ENCODE assay signal across 8 cellular contexts in genomic region chr2:9423100-9423921, GRCh38. TPM values are rescaled to one million over a fixed set of nuclear protein-coding genes. Genes with fewer than 3 reads are reported as not detected.
A peak's percentile ranks its signal among the peaks of the same experiment; 100 is the strongest.
DNase-seq lines count a peak whose midpoint lies in the region; ATAC-seq and TF ChIP-seq lines count a peak whose summit lies in the region.

TSS of gene CPSF3 (plus strand) at chr2:9423654. CDS start at chr2:9423774, 120 bp downstream.
TSS of gene ITGB1BP1 (minus strand) at chr2:9423528. CDS start at chr2:9418697, 4,831 bp downstream.

- TF ChIP-seq POLR2A in tibial nerve (IDR thresholded peaks at IDR 0.05): peak; percentile 65 to 92

- peak; percentile 80 to 93 for TF ChIP-seq EP300 in tibial nerve (IDR thresholded peaks at IDR 0.05)

- no peaks in the 10 kb centered on the region for H3K36me3 ChIP-seq in parathyroid adenoma (ENCODE audit: control insufficient read depth, insufficient read depth, low read length)
- H3K36me3 ChIP-seq in tibial nerve: peaks cover 0 to 1% (median 0%) of the 10 kb centered on the region in 3 donors

- H3K27me3 ChIP-seq in parathyroid adenoma (ENCODE audit: control insufficient read depth, insufficient read depth, low read length) (no peaks in the 10 kb centered on the region), tibial nerve (no peaks in the 10 kb centered on the region)

- DNase-seq in GM12865 (ENCODE audit: low read depth) (peak; percentile 99), NCI-H1417 treated with DMSO at 0.1 percent for 48 hours (lab: John Stamatoyannopoulos, UW) (peak; percentile 94), SW480 (ENCODE audit: low spot score) (peak; percentile 97), Right ventricle myocardium superior (peak; percentile 98), tibial nerve (ENCODE audit: low spot score in 2 of 2) (peak; percentile 92)
- DNase-seq in activated naive CD8-positive, alpha-beta T cell treated with anti-CD3 and anti-CD28 coated beads, Interleukin-2, amount 50 U/mL, for 24 hours: peak; percentile 98

- peak within 1 kb of the TSS; percentile 87 for H3K27ac Mint-ChIP-seq in activated naive CD8-positive, alpha-beta T cell treated with anti-CD3 and anti-CD28 coated beads, Interleukin-2, amount 50 U/mL, for 24 hours

- no peak within 1 kb of the TSS for H3K4me3 Mint-ChIP-seq in activated naive CD8-positive, alpha-beta T cell treated with anti-CD3 and anti-CD28 coated beads, Interleukin-2, amount 50 U/mL, for 24 hours

- peaks cover 36% of the 10 kb centered on the region for H3K4me1 Mint-ChIP-seq in activated naive CD8-positive, alpha-beta T cell treated with anti-CD3 and anti-CD28 coated beads, Interleukin-2, amount 50 U/mL, for 24 hours

- H3K9ac ChIP-seq in parathyroid adenoma: peak within 1 kb of the TSS; percentile 10

- H3K9me3 ChIP-seq in parathyroid adenoma (ENCODE audit: control insufficient read depth, low read length): no peaks in the 10 kb centered on the region
- no peaks in the 10 kb centered on the region for H3K9me3 ChIP-seq in tibial nerve

- peaks cover 16% of the 10 kb centered on the region for H3K36me3 Mint-ChIP-seq in activated naive CD8-positive, alpha-beta T cell treated with anti-CD3 and anti-CD28 coated beads, Interleukin-2, amount 50 U/mL, for 24 hours (ENCODE audit: low read depth)

- H3K27me3 Mint-ChIP-seq in activated naive CD8-positive, alpha-beta T cell treated with anti-CD3 and anti-CD28 coated beads, Interleukin-2, amount 50 U/mL, for 24 hours: no peaks in the 10 kb centered on the region

- ATAC-seq in HG02763 (IDR thresholded peaks at IDR 0.05; ENCODE audit: unreplicated experiment) (peak; percentile 80), Right ventricle myocardium superior (ENCODE audit: poor library complexity) (peak; percentile 98)
- ATAC-seq in activated naive CD8-positive, alpha-beta T cell treated with anti-CD3 and anti-CD28 coated beads, Interleukin-2, amount 50 U/mL, for 24 hours: peak; percentile 88

- H3K4me2 ChIP-seq in parathyroid adenoma (ENCODE audit: low read length): peak within 1 kb of the TSS; percentile 72

- peak within 1 kb of the TSS; percentile 71 for H2AFZ ChIP-seq in parathyroid adenoma

- H3K4me1 ChIP-seq in parathyroid adenoma (peaks cover 7% of the 10 kb centered on the region), tibial nerve (peaks cover 0 to 63% (median 22%) of the 10 kb centered on the region in 4 donors)

- H3K79me2 ChIP-seq in parathyroid adenoma: peaks cover 23% of the 10 kb centered on the region

- intact Hi-C loops in Right ventricle myocardium superior (cut with DNase I): loop anchor here (5.0 to 10.0 kb wide), 2 partner anchors 219 to 281 kb away; partner anchors contain the start of gene ASAP2

- peak within 1 kb of the TSS; percentile 95 for H3K4me3 ChIP-seq in GM12865 (ENCODE audit: low read depth, low read length)
- peak within 1 kb of the TSS; percentile 84 for H3K4me3 ChIP-seq in parathyroid adenoma (ENCODE audit: low read depth, low read length)
- H3K4me3 ChIP-seq in tibial nerve: peak within 1 kb of the TSS; percentile 67 to 97 (median 80)

- H3K27ac ChIP-seq in parathyroid adenoma: peak within 1 kb of the TSS; percentile 65
- H3K27ac ChIP-seq in tibial nerve: peak within 1 kb of the TSS; percentile 87 to 98 (median 95)

- 0 to 1% methylated on average over 38 to 50 of the region's 91 CpGs for WGBS in tibial nerve, 2 donors

- H3K9me3 Mint-ChIP-seq in activated naive CD8-positive, alpha-beta T cell treated with anti-CD3 and anti-CD28 coated beads, Interleukin-2, amount 50 U/mL, for 24 hours: no peaks in the 10 kb centered on the region

- no peak for TF ChIP-seq CTCF in GM12865 (IDR thresholded peaks at IDR 0.05; ENCODE audit: insufficient read depth, low read depth, low read length, missing control alignments)
- no peak for TF ChIP-seq CTCF in parathyroid adenoma (IDR thresholded peaks at IDR 0.05)
- peak in 3 of 5 experiments; percentile 13 to 85 (median 63) for TF ChIP-seq CTCF in tibial nerve (IDR thresholded peaks at IDR 0.05)

RNA-seq across cellular contexts. Expression of gene CPSF3, which starts in this region (rescaled TPM):
- total RNA-seq in Right ventricle myocardium superior (14.0 TPM), tibial nerve (10 to 100 TPM; 18.6 to 43.9 (median 25.0) TPM)

RNA-seq across cellular contexts. Expression of gene ITGB1BP1, which starts in this region (rescaled TPM):
- total RNA-seq in Right ventricle myocardium superior (97.0 TPM), tibial nerve (10 to 100 TPM; 65.9 to 97.3 (median 89.0) TPM)

Comparison
In these comparisons a context has a peak if more than half of its experiments do, and no peak if none do; other contexts are left out.
1. Peak in every context shown above with its lines: DNase-seq, ATAC-seq, H3K4me3 ChIP-seq and H3K27ac ChIP-seq.
2. CTCF ChIP-seq: peak in tibial nerve (3 of 5); none in GM12865 (single experiment) and parathyroid adenoma (single experiment).